7 cellular contexts compared by ENCODE assay signal in genomic region chr1:113406149-113406548, GRCh38. TPM values are rescaled to one million over a fixed set of nuclear protein-coding genes. Genes with fewer than 3 reads are reported as not detected.
DNase-seq lines count a peak whose midpoint lies in the region; FAIRE-seq and TF ChIP-seq lines count a peak whose summit lies in the region.
"Not testable (repeated sequence)": the region's sequence is repeated elsewhere in the genome, so short reads cannot be mapped to it uniquely, and the experiment has no call there.

No MANE protein-coding gene starts in this region.

- CTCF ChIA-PET in HEK293T (lab: Yijun Ruan, JAX) = not testable (repeated sequence)

- H3K36me3 ChIP-seq in adrenal gland (replicated peaks in 1 of 2); hepatocyte (replicated peaks; ENCODE audit: insufficient read depth, low read depth); neural progenitor cell; thyroid gland: not testable (repeated sequence)

- H3K27me3 ChIP-seq in adrenal gland, hepatocyte, neural progenitor cell, thyroid gland: not testable (repeated sequence)

- POLR2A ChIA-PET in HEK293T (lab: Yijun Ruan, JAX) = not testable (repeated sequence)

- H3K4me3 Mint-ChIP-seq in neural progenitor cell = not testable (repeated sequence)

- not testable (repeated sequence) for H3F3A ChIP-seq in neural progenitor cell (ENCODE audit: low read depth)

- in situ Hi-C loops in SK-MEL-5 (cut with HindIII; ENCODE audit: low pct_unique_long_range_greater_than_20kb, low sequenced_read_pairs) = not testable (repeated sequence)

- H3K27ac ChIP-seq in adrenal gland (peak overlapping the region in 3 of 5 donors; percentile 61 to 68 (median 67)), hepatocyte (peak overlapping the region; percentile 19), neural progenitor cell (peak overlapping the region; percentile 56), thyroid gland (peak overlapping the region in 2 of 3 donors; percentile 1 to 2)

- not testable (repeated sequence) for H3K9me2 ChIP-seq in hepatocyte (replicated peaks; ENCODE audit: insufficient read depth)

- H3K9ac ChIP-seq in neural progenitor cell = not testable (repeated sequence)

- H3K9me3 Mint-ChIP-seq in neural progenitor cell = not testable (repeated sequence)

- H3K9me3 ChIP-seq in adrenal gland (replicated peaks in 1 of 3); hepatocyte (ENCODE audit: low read depth); neural progenitor cell (ENCODE audit: low read depth); thyroid gland: not testable (repeated sequence)

- H3K4me1 ChIP-seq in adrenal gland (replicated peaks in 1 of 2) (peaks cover 0 to 14% of the 10 kb centered on the region in 2 donors), neural progenitor cell (peaks cover 30% of the 10 kb centered on the region), thyroid gland (peaks cover 33 to 42% of the 10 kb centered on the region in 2 donors)
- not testable (repeated sequence) for H3K4me1 ChIP-seq in hepatocyte (ENCODE audit: insufficient read depth)

- DNase-seq in HEK293T (ENCODE audit: extremely low spot score); adrenal gland; hepatocyte (ENCODE audit: low spot score); neural progenitor cell (ENCODE audit: low spot score); thyroid gland: not testable (repeated sequence)
- peak; percentile 43 for DNase-seq in SK-MEL-5 (ENCODE audit: low read depth, low spot score)

- H3K4me2 ChIP-seq in hepatocyte = peak overlapping the region; percentile 53
- not testable (repeated sequence) for H3K4me2 ChIP-seq in neural progenitor cell

- not testable (repeated sequence) for H2AFZ ChIP-seq in hepatocyte; neural progenitor cell (replicated peaks)

- H3K27ac Mint-ChIP-seq in neural progenitor cell = not testable (repeated sequence)

- not testable (repeated sequence) for H3K36me3 Mint-ChIP-seq in neural progenitor cell

- peak overlapping the region in 1 of 4 donors; percentile 18 for H3K4me3 ChIP-seq in adrenal gland
- H3K4me3 ChIP-seq in hepatocyte; neural progenitor cell; thyroid gland (replicated peaks in 1 of 3): not testable (repeated sequence)

- H3K79me2 ChIP-seq in hepatocyte = peaks cover 92% of the 10 kb centered on the region
- H3K79me2 ChIP-seq in neural progenitor cell (ENCODE audit: low read depth) = peaks cover 73% of the 10 kb centered on the region

- not testable (repeated sequence) for TF ChIP-seq CTCF in adrenal gland (IDR thresholded peaks at IDR 0.05); hepatocyte (IDR thresholded peaks at IDR 0.05; ENCODE audit: poor library complexity); neural progenitor cell (IDR thresholded peaks at IDR 0.05); thyroid gland (IDR thresholded peaks at IDR 0.05)

- H3K27me3 Mint-ChIP-seq in neural progenitor cell (ENCODE audit: insufficient read depth, low read depth) = not testable (repeated sequence)

- FAIRE-seq in endometrium (lab: Jason Lieb, UNC) = peak; percentile 8

- WGBS in adrenal gland, 4 donors = 40 to 59% (median 43%) methylated on average over 4 of the region's 4 CpGs
- 79% methylated on average over 4 of the region's 4 CpGs for whole genome bisulfite sequencing in hepatocyte (ENCODE audit: low lambda C conversion rate, missing lambda C conversion rate)
- WGBS in thyroid gland, 2 donors = 95 to 96% methylated on average over 4 of the region's 4 CpGs

- TF ChIP-seq POLR2A in adrenal gland (IDR thresholded peaks at IDR 0.05); thyroid gland (IDR thresholded peaks at IDR 0.05): not testable (repeated sequence)

- H4K20me1 ChIP-seq in hepatocyte (ENCODE audit: insufficient read depth, poor library complexity, severe bottlenecking) (peaks cover 13% of the 10 kb centered on the region), neural progenitor cell (ENCODE audit: low read depth) (peaks cover 14% of the 10 kb centered on the region)

- intact Hi-C loops in adrenal gland (cut with DNase I); thyroid gland (cut with DNase I): not testable (repeated sequence)

- H3K4me1 Mint-ChIP-seq in neural progenitor cell = not testable (repeated sequence)

TF ChIP-seq in HEK293T, 16 proteins besides CTCF, POLR2A, EP300 and RAD21:
- TF ChIP-seq PKNOX1 (IDR thresholded peaks at IDR 0.05) (peak; percentile 56), ZNF384 (IDR thresholded peaks at IDR 0.05) (peak; percentile 62)

RNA-seq across cellular contexts. Expression of gene MAGI3, which starts 15.8 kb away (rescaled TPM):
- total RNA-seq in SK-MEL-5 (2014; rRNA removed; shearing (Covaris generic)) = 4.0 TPM in 2 replicates
- polyA plus RNA-seq in SK-MEL-5 (2015; cell fraction: cytosol; rRNA removed) = 3.0 and 4.0 TPM in 2 replicates
- 2.5 and 4.0 TPM in 2 replicates for polyA plus RNA-seq in SK-MEL-5 (2015; cell fraction: nucleus; rRNA removed)
- total RNA-seq in adrenal gland (10 to 100 TPM; 10.1 to 17.6 (median 14.1) TPM), hepatocyte (22.4 and 28.4 TPM in 2 replicates), neural progenitor cell (ENCODE audit: low replicate concordance) (20.9 and 26.9 TPM in 2 replicates), thyroid gland (10 to 100 TPM; 52.9 to 91.0 (median 61.9) TPM)
- polyA plus RNA-seq in adrenal gland (1 to 10 TPM; 3.3 to 5.4 (median 3.9) TPM), hepatocyte (11.5 and 15.9 TPM in 2 replicates)

Comparison
In these comparisons a context has a peak if more than half of its experiments do, and no peak if none do; other contexts are left out.
1. H3K27ac ChIP-seq: peak in every context shown above with its lines; median percentile 67 in adrenal gland; 56 in neural progenitor cell; 19 in hepatocyte; 2 in thyroid gland.